Comparison of ENCODE assay signal across 8 cellular contexts in the genomic region with DNA sequence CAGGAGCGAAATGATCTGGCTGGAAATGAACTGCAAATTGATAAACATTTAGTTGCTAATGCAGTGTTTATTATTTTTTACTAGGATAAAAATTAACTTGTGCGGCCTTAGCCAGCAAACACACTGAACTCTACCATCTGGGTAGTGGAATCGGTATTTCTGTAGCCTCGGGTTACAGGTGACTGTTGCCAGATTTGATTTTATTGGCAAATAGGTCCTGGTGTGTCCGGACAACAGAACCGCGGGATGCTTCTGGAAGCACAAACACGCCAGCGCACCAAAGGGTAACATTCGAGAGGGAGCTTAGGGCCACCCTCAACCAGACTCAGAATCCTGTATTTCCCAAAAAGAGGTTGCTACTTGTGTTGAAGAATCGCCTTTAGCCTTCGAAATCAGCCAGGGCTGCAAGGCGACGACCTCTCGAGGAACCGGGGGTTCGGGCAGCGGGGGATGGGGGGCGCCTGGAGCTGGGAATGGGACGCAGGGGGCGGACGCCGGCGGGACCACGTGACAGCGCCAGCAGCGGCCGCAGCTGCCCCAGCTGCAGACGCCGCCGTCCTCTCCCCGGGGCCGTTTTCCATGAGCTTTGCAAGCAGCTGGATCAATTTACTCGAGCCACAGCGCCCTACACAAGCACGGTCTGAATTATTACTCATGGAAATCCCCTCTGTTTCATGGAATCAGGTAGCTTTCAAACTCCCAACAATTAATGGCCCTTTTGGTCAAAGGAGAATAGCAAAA.
DNase-seq lines count a peak whose midpoint lies in the region; ATAC-seq and TF ChIP-seq lines count a peak whose summit lies in the region.

No MANE protein-coding gene starts in this region.

- DNase-seq in NCI-H345 treated with DMSO at 0.1 percent for 48 hours (lab: John Stamatoyannopoulos, UW; ENCODE audit: unreplicated experiment), result peak; percentile 72
- peak; percentile 68 for DNase-seq in colonic mucosa
- peak; percentile 69 to 88 for DNase-seq in left lung
- DNase-seq in substantia nigra (lab: John Stamatoyannopoulos, UW), result peak in 47 of 49 donors; percentile 20 to 83 (median 64)
- DNase-seq in SKM-1 (lab: John Stamatoyannopoulos, UW; ENCODE audit: unreplicated experiment), result no peak
- no peak for DNase-seq in NCI-H226

- H3K27me3 ChIP-seq in colonic mucosa (no peaks in the 10 kb centered on the region), left lung (no peaks in the 10 kb centered on the region)

- ATAC-seq in left lung (peak; percentile 53), HG02885 (IDR thresholded peaks at IDR 0.05; ENCODE audit: poor library complexity, unreplicated experiment) (no peak)

- H3K27ac ChIP-seq in colonic mucosa (peak overlapping the region; percentile 68), left lung (peak overlapping the region; percentile 80 to 87), substantia nigra (ENCODE audit: low read depth, low read length, poor library complexity, severe bottlenecking) (peak overlapping the region; percentile 86)

- H3K4me3 ChIP-seq in colonic mucosa (no peak overlapping the region), left lung (peak overlapping the region; percentile 4 to 7)

- peaks cover 27% of the 10 kb centered on the region for H3K4me1 ChIP-seq in ES-I3 (ENCODE audit: insufficient read depth, low read length)
- peaks cover 5% of the 10 kb centered on the region for H3K4me1 ChIP-seq in colonic mucosa
- H3K4me1 ChIP-seq in left lung, result peaks cover 32 to 64% of the 10 kb centered on the region in 2 donors

- intact Hi-C loops in colonic mucosa (cut with DNase I), result no loop called here
- intact Hi-C loops in left lung (cut with DNase I), result no loop called here

- H3K9me3 ChIP-seq in ES-I3 (ENCODE audit: control insufficient read depth, insufficient read depth, low read length), result no peaks in the 10 kb centered on the region
- no peaks in the 10 kb centered on the region for H3K9me3 ChIP-seq in colonic mucosa
- no peaks in the 10 kb centered on the region for H3K9me3 ChIP-seq in left lung

- H3K36me3 ChIP-seq in ES-I3 (ENCODE audit: insufficient read depth, low read length), result no peaks in the 10 kb centered on the region
- no peaks in the 10 kb centered on the region for H3K36me3 ChIP-seq in colonic mucosa
- no peaks in the 10 kb centered on the region for H3K36me3 ChIP-seq in left lung

- TF ChIP-seq CTCF in colonic mucosa (IDR thresholded peaks at IDR 0.05), result no peak
- TF ChIP-seq CTCF in left lung (IDR thresholded peaks at IDR 0.05), result no peak

- H3K9ac ChIP-seq in ES-I3 (ENCODE audit: low read depth, low read length), result peak overlapping the region; percentile 35
- H3K9ac ChIP-seq in colonic mucosa (ENCODE audit: low read depth in 2 of 2, low read length in 2 of 2), result peak overlapping the region; percentile 38 to 64

Comparison
In these comparisons a context has a peak if more than half of its experiments do, and no peak if none do; other contexts are left out.
1. DNase-seq: peak in NCI-H345 treated with DMSO at 0.1 percent for 48 hours (single experiment), colonic mucosa (single experiment), left lung (2 of 2) and substantia nigra (47 of 49); none in SKM-1 (single experiment) and NCI-H226 (single experiment).
2. Peak in every context shown above with its lines, with median percentiles within 50 percentile points of each other: H3K27ac ChIP-seq.